ENCODE assay signal across 9 cellular contexts in genomic region chr16:88681084-88681680, GRCh38. TPM values are rescaled to one million over a fixed set of nuclear protein-coding genes. Genes with fewer than 3 reads are reported as not detected.
DNase-seq lines count a peak whose midpoint lies in the region; ATAC-seq, FAIRE-seq and TF ChIP-seq lines count a peak whose summit lies in the region.
"Had no signal": no experiment of that assay in that cellular context is flagged by ENCODE, and none has a peak within 500 bp of the region (broad histone marks: within the 10 kb centered on the region; RNA-seq: fewer than 3 reads in every experiment).

No MANE protein-coding gene starts in this region.

- TF ChIP-seq POLR2A in GM12892 (IDR thresholded peaks at IDR 0.05; ENCODE audit: low read depth, low read length) (peak; percentile 16; the same call in 1 of the 2 replicates), uterus (IDR thresholded peaks at IDR 0.05) (no peak)

- H3K9me3 Mint-ChIP-seq in IgD-negative memory B cell = no peaks in the 10 kb centered on the region

- no peaks in the 10 kb centered on the region for H3K27me3 Mint-ChIP-seq in IgD-negative memory B cell

- H3K27ac ChIP-seq in RWPE1 = no peak overlapping the region
- no peak overlapping the region for H3K27ac ChIP-seq in uterus

- H3K4me1 Mint-ChIP-seq in IgD-negative memory B cell = peaks cover 24 to 38% (median 31%) of the 10 kb centered on the region in 3 donors

- H3K4me1 ChIP-seq in uterus = peaks cover 0 to 9% of the 10 kb centered on the region in 2 donors

- intact Hi-C loops in uterus (cut with DNase I; ENCODE audit: low total_unique reads) = no loop called here

- H3K9me3 ChIP-seq in uterus = no peaks in the 10 kb centered on the region

- DNase-seq in GM12892 (ENCODE audit: insufficient read length) = peak; percentile 74
- peak; percentile 81 for DNase-seq in activated effector memory CD4-positive, alpha-beta T cell treated with anti-CD3 and anti-CD28 coated beads, Interleukin-2, amount 50 U/mL, for 16 hours
- DNase-seq in left lobe of liver (ENCODE audit: low spot score) = no peak
- DNase-seq in NCI-H226 = no peak
- no peak for DNase-seq in RWPE1 (ENCODE audit: low spot score)
- DNase-seq in uterus = no peak

- no peaks in the 10 kb centered on the region for H3K36me3 Mint-ChIP-seq in IgD-negative memory B cell

- peak overlapping the region; percentile 93 to 98 (median 93) for H3K27ac Mint-ChIP-seq in IgD-negative memory B cell

- CTCF ChIA-PET in RWPE1 (lab: Yijun Ruan, JAX) = interaction anchor here (0.8 to 1.5 kb wide), 3 partner anchors 9 to 74 kb away, joined by 3 to 4 read pairs (median 4); no protein-coding TSS in a partner anchor

- H3K36me3 ChIP-seq in uterus = no peaks in the 10 kb centered on the region

- ATAC-seq in left lobe of liver = peak; percentile 81
- ATAC-seq in HG03460 (IDR thresholded peaks at IDR 0.05; ENCODE audit: unreplicated experiment) = no peak

- H3K4me3 ChIP-seq in uterus = no peak overlapping the region

- no peak for FAIRE-seq in GM12892 (lab: Jason Lieb, UNC)
- FAIRE-seq: TTC549 had no signal

- peak overlapping the region; percentile 81 to 98 (median 92) for H3K4me3 Mint-ChIP-seq in IgD-negative memory B cell

- POLR2A ChIA-PET in RWPE1 (lab: Yijun Ruan, JAX; ENCODE audit: low non-redundant PET) = no interaction called here

- peaks cover 13 to 29% of the 10 kb centered on the region in 2 donors for H3K27me3 ChIP-seq in uterus

- no peak for TF ChIP-seq CTCF in RWPE1 (conservative IDR thresholded peaks at IDR 0.05; ENCODE audit: low read depth)
- no peak for TF ChIP-seq CTCF in uterus (IDR thresholded peaks at IDR 0.05)

RNA-seq across cellular contexts. Expression of gene SNAI3, which starts 5.1 kb away (rescaled TPM):
- polyA plus RNA-seq in GM12892 (2012; ENCODE audit: missing spikeins) = 1.0 TPM
- polyA plus RNA-seq in IgD-negative memory B cell = 12.3 TPM
- total RNA-seq in left lobe of liver = 0.43 TPM
- total RNA-seq in uterus = under 1 TPM in 2 of 4 donors, not detected in 2; 0.14 to 0.43 TPM

RNA-seq across cellular contexts. Expression of gene MVD, which starts 18.3 kb away (rescaled TPM):
- 36.6 TPM for polyA plus RNA-seq in GM12892 (2012; ENCODE audit: missing spikeins)
- polyA plus RNA-seq in IgD-negative memory B cell = 26.0 TPM
- 16.2 TPM for total RNA-seq in left lobe of liver
- 10 to 100 TPM in 2 of 4 donors, 1 to 10 TPM in 2; 2.4 to 22.1 (median 15.0) TPM for total RNA-seq in uterus

RNA-seq across cellular contexts. Expression of gene RNF166, which starts 25.0 kb away (rescaled TPM):
- polyA plus RNA-seq in GM12892 (2012; ENCODE audit: missing spikeins) = 5.4 TPM
- polyA plus RNA-seq in IgD-negative memory B cell = 33.9 TPM
- total RNA-seq in left lobe of liver (10.4 TPM), uterus (10 to 100 TPM; 14.2 to 33.2 (median 20.0) TPM)

RNA-seq across cellular contexts. Expression of gene CTU2, which starts 25.1 kb away (rescaled TPM):
- 7.5 TPM for polyA plus RNA-seq in GM12892 (2012; ENCODE audit: missing spikeins)
- 12.1 TPM for polyA plus RNA-seq in IgD-negative memory B cell
- total RNA-seq in left lobe of liver (8.3 TPM), uterus (10 to 100 TPM in 3 of 4 donors, under 1 TPM in 1; 0.88 to 20.3 (median 14.6) TPM)

RNA-seq across cellular contexts. Expression of gene CYBA, which starts 30.3 kb away (rescaled TPM):
- polyA plus RNA-seq in GM12892 (2012; ENCODE audit: missing spikeins) = 132 TPM
- polyA plus RNA-seq in IgD-negative memory B cell = 1,890 TPM
- 32.5 TPM for total RNA-seq in left lobe of liver
- total RNA-seq in uterus = 10 to 100 TPM; 17.4 to 72.0 (median 38.3) TPM

Comparison
In these comparisons a context has a peak if more than half of its experiments do, and no peak if none do; other contexts are left out.
1. DNase-seq: peak in GM12892 (single experiment) and activated effector memory CD4-positive, alpha-beta T cell treated with anti-CD3 and anti-CD28 coated beads, Interleukin-2, amount 50 U/mL, for 16 hours (single experiment); none in left lobe of liver (single experiment), NCI-H226 (single experiment), RWPE1 (single experiment) and uterus (0 of 2).